ENCODE assay signal across 8 cellular contexts in genomic region chr7:155297517-155298287, GRCh38. TPM values are rescaled to one million over a fixed set of nuclear protein-coding genes. Genes with fewer than 3 reads are reported as not detected.
DNase-seq lines count a peak whose midpoint lies in the region; TF ChIP-seq lines count a peak whose summit lies in the region.

INSIG1 (plus strand) TSS chr7:155297878; CDS start chr7:155298286, 408 bp downstream.

- peak; percentile 99 for DNase-seq in H7
- peak; percentile 91 for DNase-seq in M059J (ENCODE audit: low read depth)
- peak; percentile 82 for DNase-seq in SIG-M5 treated with dmso at 0.1 percent for 504 hours (lab: John Stamatoyannopoulos, UW; ENCODE audit: unreplicated experiment)
- DNase-seq in activated gamma-delta T cell treated with Interleukin-2 at 50 U/mL for 16 hours: peak; percentile 84
- DNase-seq in foreskin fibroblast: peak; percentile 96 to 98
- peak; percentile 49 to 98 (median 89) for DNase-seq in substantia nigra (lab: John Stamatoyannopoulos, UW)

- peak within 1 kb of the TSS; percentile 91 for H3K27ac ChIP-seq in neutrophil
- peak within 1 kb of the TSS; percentile 97 for H3K27ac ChIP-seq in substantia nigra (ENCODE audit: low read depth, low read length, poor library complexity, severe bottlenecking)

- H3K4me1 ChIP-seq in ES-I3 (ENCODE audit: insufficient read depth, low read length) (peaks cover 3% of the 10 kb centered on the region; the same call in 1 of the 2 replicates), neutrophil (ENCODE audit: control insufficient read depth in 1 of 2, insufficient read depth in 1 of 2, low read depth in 1 of 2, low read length in 1 of 2) (peaks cover 26 to 28% of the 10 kb centered on the region in 2 experiments)

- no peaks in the 10 kb centered on the region for H3K9me3 ChIP-seq in ES-I3 (ENCODE audit: control insufficient read depth, insufficient read depth, low read length)
- no peaks in the 10 kb centered on the region for H3K9me3 ChIP-seq in neutrophil

- peak within 1 kb of the TSS; percentile 75 for H3K9ac ChIP-seq in ES-I3 (ENCODE audit: low read depth, low read length)

- H3K4me3 ChIP-seq in H7 (ENCODE audit: insufficient read depth, low read depth, low read length) (peak within 1 kb of the TSS; percentile 88), foreskin fibroblast (ENCODE audit: low read depth in 1 of 2, low read length in 2 of 2) (peak within 1 kb of the TSS; percentile 91 to 99), neutrophil (ENCODE audit: low read depth in 1 of 2, low read length in 1 of 2) (peak within 1 kb of the TSS; percentile 69 to 83)

- H3K36me3 ChIP-seq in ES-I3 (ENCODE audit: insufficient read depth, low read length) (peaks cover 6% of the 10 kb centered on the region; the same call in 1 of the 2 replicates), H7 (replicated peaks; ENCODE audit: control insufficient read depth, insufficient read depth, low read length) (peaks cover 3% of the 10 kb centered on the region), neutrophil (peaks cover under 1% of the 10 kb centered on the region)

- no peaks in the 10 kb centered on the region for H3K27me3 ChIP-seq in H7 (ENCODE audit: control insufficient read depth, insufficient read depth, low read length)
- peaks cover 20% of the 10 kb centered on the region for H3K27me3 ChIP-seq in neutrophil

- TF ChIP-seq CTCF in foreskin fibroblast (IDR thresholded peaks at IDR 0.05; ENCODE audit: low read depth, low read length): no peak
- no peak for TF ChIP-seq CTCF in neutrophil (IDR thresholded peaks at IDR 0.05)

RNA-seq across cellular contexts. Expression of gene INSIG1, which starts in this region (rescaled TPM):
- total RNA-seq in H7 (2014; rRNA removed; shearing (Covaris generic)): 91.7 and 114 TPM in 2 replicates
- 440 and 573 TPM in 2 replicates for total RNA-seq in M059J (2014; rRNA removed; shearing (Covaris generic))

Comparison
In these comparisons a context has a peak if more than half of its experiments do, and no peak if none do; other contexts are left out.
1. Peak in every context shown above with its lines: DNase-seq, H3K4me3 ChIP-seq and H3K27ac ChIP-seq.